Comparison of ENCODE assay signal across 21 cellular contexts in genomic region chr7:109101332-109101731, GRCh38.
"Had no signal": no experiment of that assay in that cellular context is flagged by ENCODE, and none has a peak within 500 bp of the region (broad histone marks: within the 10 kb centered on the region; RNA-seq: fewer than 3 reads in every experiment).

No MANE protein-coding gene starts in this region.

- FAIRE-seq: colon, kidney had no signal

- DNase-seq: effector memory CD8-positive, alpha-beta T cell; esophagus squamous epithelium; foreskin fibroblast; kidney; left cardiac atrium; left ventricle myocardium superior; mesenchymal stem cell; naive B cell; posterior cingulate gyrus; sigmoid colon; stimulated activated naive CD4-positive, alpha-beta T cell; stomach; substantia nigra; trophoblast cell had no signal

- H3K36me3 ChIP-seq: esophagus squamous epithelium, gastroesophageal sphincter, right atrium auricular region, sigmoid colon, stomach had no signal

- ATAC-seq: effector memory CD8-positive, alpha-beta T cell; gastroesophageal sphincter; left cardiac atrium; left ventricle myocardium superior had no signal

- H3K27me3 Mint-ChIP-seq: dendritic cell treated with granulocyte-macrophage colony-stimulating factor and Interleukin-4, amounts not matched to agents 40 ng/mL and 50 ng/mL, for 4 days; effector memory CD8-positive, alpha-beta T cell; naive B cell had no signal

- H3K9me3 ChIP-seq: esophagus squamous epithelium, gastroesophageal sphincter, right atrium auricular region, sigmoid colon, stomach had no signal

- H3K4me3 Mint-ChIP-seq: dendritic cell treated with granulocyte-macrophage colony-stimulating factor and Interleukin-4, amounts not matched to agents 40 ng/mL and 50 ng/mL, for 4 days; effector memory CD8-positive, alpha-beta T cell; naive B cell; nephron had no signal

- H3K27ac Mint-ChIP-seq: dendritic cell treated with granulocyte-macrophage colony-stimulating factor and Interleukin-4, amounts not matched to agents 40 ng/mL and 50 ng/mL, for 4 days; effector memory CD8-positive, alpha-beta T cell; naive B cell; nephron had no signal

- H3K9me3 Mint-ChIP-seq: nephron had no signal

- H3K27me3 ChIP-seq: esophagus squamous epithelium, gastroesophageal sphincter, right atrium auricular region, sigmoid colon, stomach had no signal

- H3K36me3 Mint-ChIP-seq: naive B cell had no signal

- H3K4me1 ChIP-seq: esophagus squamous epithelium, gastroesophageal sphincter, right atrium auricular region, sigmoid colon, stomach had no signal

- H3K4me3 ChIP-seq: esophagus squamous epithelium, gastroesophageal sphincter, lung, right atrium auricular region, sigmoid colon, skin epidermis, stomach had no signal

- H3K27ac ChIP-seq: esophagus squamous epithelium, gastroesophageal sphincter, right atrium auricular region, sigmoid colon, skin epidermis, stomach had no signal

- H3K4me1 Mint-ChIP-seq: naive B cell, nephron had no signal
